Comparison of ENCODE assay signal across 2 cellular contexts in the genomic region with DNA sequence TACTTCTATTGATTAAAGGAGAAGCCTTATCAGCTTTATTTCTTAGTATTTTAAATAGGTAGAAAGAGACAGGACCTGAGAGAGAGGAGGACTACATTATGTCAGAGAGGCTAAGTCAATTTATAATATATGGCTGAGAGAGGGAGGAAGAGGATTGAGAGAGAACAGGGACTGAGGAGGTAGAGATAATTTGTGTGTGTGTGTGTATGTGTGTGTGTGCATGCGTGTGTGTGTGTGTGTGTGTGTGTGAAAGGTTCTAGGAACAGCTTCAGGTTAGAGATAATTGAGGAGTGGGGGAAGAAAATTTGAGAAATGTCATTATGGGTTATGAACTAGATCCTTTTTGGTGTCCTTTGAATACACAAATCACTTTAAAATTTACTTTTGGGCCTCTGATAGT.
TF ChIP-seq lines count a peak whose summit lies in the region.

No MANE protein-coding gene starts in this region.

TF ChIP-seq in HEK293, 187 proteins besides CTCF, POLR2A, EP300 and RAD21:
- TF ChIP-seq, protein P1, sequence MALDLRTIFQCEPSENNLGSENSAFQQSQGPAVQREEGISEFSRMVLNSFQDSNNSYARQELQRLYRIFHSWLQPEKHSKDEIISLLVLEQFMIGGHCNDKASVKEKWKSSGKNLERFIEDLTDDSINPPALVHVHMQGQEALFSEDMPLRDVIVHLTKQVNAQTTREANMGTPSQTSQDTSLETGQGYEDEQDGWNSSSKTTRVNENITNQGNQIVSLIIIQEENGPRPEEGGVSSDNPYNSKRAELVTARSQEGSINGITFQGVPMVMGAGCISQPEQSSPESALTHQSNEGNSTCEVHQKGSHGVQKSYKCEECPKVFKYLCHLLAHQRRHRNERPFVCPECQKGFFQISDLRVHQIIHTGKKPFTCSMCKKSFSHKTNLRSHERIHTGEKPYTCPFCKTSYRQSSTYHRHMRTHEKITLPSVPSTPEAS (tag by site-specific recombination; IDR thresholded peaks at IDR 0.05) = peak; percentile 73
- no peak for TF ChIP-seq ZBTB17 (tag by site-specific recombination; IDR thresholded peaks at IDR 0.05)

TF ChIP-seq in GM23338, 12 proteins besides CTCF, POLR2A, EP300 and RAD21:
- TF ChIP-seq ETS1 (IDR thresholded peaks at IDR 0.05) (no peak), ZNF462 (CRISPR knock-in tag; IDR thresholded peaks at IDR 0.05) (no peak), EZH2phosphoT487 (IDR thresholded peaks at IDR 0.05; ENCODE audit: unreplicated experiment) (no peak), STAT1 (IDR thresholded peaks at IDR 0.05; ENCODE audit: unreplicated experiment) (no peak), POLR2AphosphoS5 (IDR thresholded peaks at IDR 0.05; ENCODE audit: low read depth) (no peak), ZNF331 (CRISPR knock-in tag; IDR thresholded peaks at IDR 0.05; ENCODE audit: low read depth) (no peak), JUNB (IDR thresholded peaks at IDR 0.05; ENCODE audit: unreplicated experiment) (no peak), CREB1 (CRISPR knock-in tag; IDR thresholded peaks at IDR 0.05; ENCODE audit: low read depth) (no peak), ZNF114 (CRISPR knock-in tag; IDR thresholded peaks at IDR 0.05) (no peak), NANOG (IDR thresholded peaks at IDR 0.05; ENCODE audit: borderline replicate concordance) (no peak), EZH2 (IDR thresholded peaks at IDR 0.05; ENCODE audit: low read depth, unreplicated experiment) (no peak)
- TF ChIP-seq, protein P2, sequence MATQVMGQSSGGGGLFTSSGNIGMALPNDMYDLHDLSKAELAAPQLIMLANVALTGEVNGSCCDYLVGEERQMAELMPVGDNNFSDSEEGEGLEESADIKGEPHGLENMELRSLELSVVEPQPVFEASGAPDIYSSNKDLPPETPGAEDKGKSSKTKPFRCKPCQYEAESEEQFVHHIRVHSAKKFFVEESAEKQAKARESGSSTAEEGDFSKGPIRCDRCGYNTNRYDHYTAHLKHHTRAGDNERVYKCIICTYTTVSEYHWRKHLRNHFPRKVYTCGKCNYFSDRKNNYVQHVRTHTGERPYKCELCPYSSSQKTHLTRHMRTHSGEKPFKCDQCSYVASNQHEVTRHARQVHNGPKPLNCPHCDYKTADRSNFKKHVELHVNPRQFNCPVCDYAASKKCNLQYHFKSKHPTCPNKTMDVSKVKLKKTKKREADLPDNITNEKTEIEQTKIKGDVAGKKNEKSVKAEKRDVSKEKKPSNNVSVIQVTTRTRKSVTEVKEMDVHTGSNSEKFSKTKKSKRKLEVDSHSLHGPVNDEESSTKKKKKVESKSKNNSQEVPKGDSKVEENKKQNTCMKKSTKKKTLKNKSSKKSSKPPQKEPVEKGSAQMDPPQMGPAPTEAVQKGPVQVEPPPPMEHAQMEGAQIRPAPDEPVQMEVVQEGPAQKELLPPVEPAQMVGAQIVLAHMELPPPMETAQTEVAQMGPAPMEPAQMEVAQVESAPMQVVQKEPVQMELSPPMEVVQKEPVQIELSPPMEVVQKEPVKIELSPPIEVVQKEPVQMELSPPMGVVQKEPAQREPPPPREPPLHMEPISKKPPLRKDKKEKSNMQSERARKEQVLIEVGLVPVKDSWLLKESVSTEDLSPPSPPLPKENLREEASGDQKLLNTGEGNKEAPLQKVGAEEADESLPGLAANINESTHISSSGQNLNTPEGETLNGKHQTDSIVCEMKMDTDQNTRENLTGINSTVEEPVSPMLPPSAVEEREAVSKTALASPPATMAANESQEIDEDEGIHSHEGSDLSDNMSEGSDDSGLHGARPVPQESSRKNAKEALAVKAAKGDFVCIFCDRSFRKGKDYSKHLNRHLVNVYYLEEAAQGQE (IDR thresholded peaks at IDR 0.05; ENCODE audit: unreplicated experiment) = no peak
TF ChIP-seq in GM23338: peak in this region for 0.
